In the genomic region with DNA sequence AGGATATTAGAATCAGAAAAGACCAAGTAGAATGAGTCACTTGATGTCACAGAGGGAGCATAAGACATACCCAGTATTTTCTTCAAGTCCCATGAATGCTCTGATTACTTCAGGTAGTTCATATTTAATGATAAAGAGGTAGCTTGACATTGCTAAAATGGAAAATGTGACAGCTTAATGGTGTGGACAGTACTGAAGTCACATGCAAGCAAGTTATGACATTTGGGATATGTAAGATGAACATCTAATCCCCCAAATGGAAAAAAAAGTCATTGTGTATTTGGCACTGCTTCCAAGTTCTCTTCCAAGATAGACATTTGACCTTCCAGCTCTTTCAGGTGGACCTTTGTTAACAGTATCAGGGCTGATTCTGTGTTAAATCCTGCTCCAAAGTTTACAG, we compare ENCODE assay signal across 37 cellular contexts. TPM values are rescaled to one million over a fixed set of nuclear protein-coding genes. Genes with fewer than 3 reads are reported as not detected.
"Had no signal": no experiment of that assay in that cellular context is flagged by ENCODE, and none has a peak within 500 bp of the region (broad histone marks: within the 10 kb centered on the region; RNA-seq: fewer than 3 reads in every experiment).

No MANE protein-coding gene starts in this region.

- H3K27me3 ChIP-seq: adrenal gland, ascending aorta, body of pancreas, brain microvascular endothelial cell, breast epithelium, cardiac muscle cell had no signal

- H3K4me1 ChIP-seq: adrenal gland, ascending aorta, breast epithelium had no signal

- FAIRE-seq: astrocyte, bronchial epithelial cell had no signal

- H3K27ac ChIP-seq: adrenal gland, ascending aorta, body of pancreas, brain microvascular endothelial cell, breast epithelium, cardiac muscle cell had no signal

- DNase-seq: activated effector memory CD4-positive, alpha-beta T cell treated with anti-CD3 and anti-CD28 coated beads, Interleukin-2, amount 50 U/mL, for 16 hours; activated effector memory CD4-positive, alpha-beta T cell treated with Interleukin-2 at 50 U/mL for 16 hours; activated gamma-delta T cell; activated gamma-delta T cell treated with Interleukin-2 at 50 U/mL for 16 hours; activated naive CD4-positive, alpha-beta T cell; activated naive CD4-positive, alpha-beta T cell treated with anti-CD3 and anti-CD28 coated beads for 36 hours; activated naive CD4-positive, alpha-beta T cell treated with anti-CD3 and anti-CD28 coated beads, Interleukin-2, amount 10 ng/mL, durations not matched to agents 7 days and 5 days; activated naive CD4-positive, alpha-beta T cell treated with anti-CD3 and anti-CD28 coated beads, Interleukin-2, amount 50 U/mL, for 16 hours; activated naive CD4-positive, alpha-beta T cell treated with Interleukin-2 at 50 U/mL for 16 hours; activated naive CD8-positive, alpha-beta T cell treated with anti-CD3 and anti-CD28 coated beads for 36 hours; activated naive CD8-positive, alpha-beta T cell treated with anti-CD3 and anti-CD28 coated beads, Interleukin-2, amount 10 ng/mL, durations not matched to agents 7 days and 5 days; activated naive CD8-positive, alpha-beta T cell treated with anti-CD3 and anti-CD28 coated beads, Interleukin-2, amount 50 U/mL, for 24 hours; activated T-cell treated with anti-CD3 and anti-CD28 coated beads, Interleukin-2, amount 50 U/mL, for 1 hour; activated T-cell treated with anti-CD3 and anti-CD28 coated beads, Interleukin-2, amount 50 U/mL, for 24 hours; activated T-cell treated with anti-CD3 and anti-CD28 coated beads, Interleukin-2, amount 50 U/mL, for 4 hours; activated T-cell treated with anti-CD3 and anti-CD28 coated beads, Interleukin-2, amount 50 U/mL, for 48 hours; activated T-cell treated with anti-CD3 and anti-CD28 coated beads, Interleukin-2, amount 50 U/mL, for 72 hours; adrenal gland; amniotic stem cell; amygdala; anterior cingulate cortex; aorta; body of pancreas; brain microvascular endothelial cell; caudate nucleus; central memory CD4-positive, alpha-beta T cell; cerebellar nuclear complex had no signal

- ATAC-seq: activated naive CD4-positive, alpha-beta T cell treated with anti-CD3 and anti-CD28 coated beads, Interleukin-2, amount 50 U/mL, for 72 hours; activated naive CD8-positive, alpha-beta T cell treated with anti-CD3 and anti-CD28 coated beads, Interleukin-2, amount 50 U/mL, for 24 hours; activated T-cell treated with anti-CD3 and anti-CD28 coated beads, Interleukin-2, amount 50 U/mL, for 4 hours; activated T-cell treated with anti-CD3 and anti-CD28 coated beads, Interleukin-2, amount 50 U/mL, for 72 hours; activated T-helper 17 cell treated with anti-CD3 and anti-CD28 coated beads, Interleukin-2, amount 50 U/mL, for 72 hours; body of pancreas had no signal

- H3K4me3 ChIP-seq: ascending aorta, body of pancreas, breast epithelium, cardiac muscle cell had no signal

- H3K36me3 ChIP-seq: adrenal gland, ascending aorta, brain microvascular endothelial cell, breast epithelium, cardiac muscle cell had no signal

- H3K9me3 ChIP-seq: adrenal gland, ascending aorta, body of pancreas, breast epithelium had no signal

RNA-seq across cellular contexts. Expression of a gene that starts 45.9 kb away (rescaled TPM):
- total RNA-seq: activated naive CD4-positive, alpha-beta T cell treated with anti-CD3 and anti-CD28 coated beads for 36 hours; activated naive CD4-positive, alpha-beta T cell treated with anti-CD3 and anti-CD28 coated beads, Interleukin-2, amount 50 U/mL, for 72 hours; activated naive CD8-positive, alpha-beta T cell treated with anti-CD3 and anti-CD28 coated beads for 36 hours; activated naive CD8-positive, alpha-beta T cell treated with anti-CD3 and anti-CD28 coated beads, Interleukin-2, amount 10 ng/mL, durations not matched to agents 7 days and 5 days; activated T-helper 1 cell treated with anti-CD3 and anti-CD28 coated beads, Interleukin-12 subunit alpha, Interleukin-12 subunit beta, Interleukin-2, Interleukin-4 antibody, amounts not matched to agents 30 ng/mL and 10 ng/mL and 1 ng/mL, durations not matched to agents 14 hours and 24 hours and 36 hours; activated T-helper 2 cell treated with anti-CD3 and anti-CD28 coated beads, Interferon-gamma antibody, Interleukin-2, Interleukin-4, amounts not matched to agents 10 μg/mL and 5 μg/mL and 100 μg/mL, durations not matched to agents 14 hours and 24 hours and 36 hours; ascending aorta; cardiac septum had no signal
